ENCODE assay signal across 2 cellular contexts in the genomic region with DNA sequence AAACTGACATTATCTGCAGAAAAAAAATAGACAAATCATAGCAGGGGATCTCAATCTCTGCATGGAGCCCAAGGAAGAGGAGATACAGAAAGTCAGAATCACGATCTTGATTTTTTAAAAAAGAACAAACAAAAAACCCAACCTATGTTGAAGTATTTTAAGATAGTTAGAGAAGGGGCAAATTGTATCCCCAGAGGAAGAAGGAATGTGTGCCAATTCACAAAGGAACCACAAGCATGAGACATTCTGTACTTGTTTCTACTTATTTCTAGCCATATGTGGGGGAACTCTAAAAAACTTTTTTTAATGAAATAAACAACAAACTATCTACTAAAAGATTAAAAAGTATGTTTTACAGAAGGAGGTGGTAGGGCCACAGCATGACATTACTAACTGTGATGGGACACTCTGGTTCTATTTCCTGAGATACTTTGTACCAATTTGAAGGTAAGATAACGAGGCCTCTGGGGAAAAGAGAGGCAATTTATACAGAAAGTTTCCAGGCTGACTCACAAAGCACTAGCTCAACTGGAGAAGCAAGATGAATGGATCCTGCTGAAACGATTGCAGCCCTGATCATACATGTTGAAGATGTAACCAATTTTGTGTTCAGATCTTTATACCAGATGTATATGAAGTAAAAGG.
TF ChIP-seq lines count a peak whose summit lies in the region.

No MANE protein-coding gene starts in this region.

TF ChIP-seq in HEK293, 187 proteins besides CTCF, POLR2A, EP300 and RAD21 (continues in another document):
- TF ChIP-seq FEZF1 (tag by site-specific recombination; IDR thresholded peaks at IDR 0.05) (no peak), ZNF280C (tag by site-specific recombination; IDR thresholded peaks at IDR 0.05) (no peak), RBAK (tag by site-specific recombination; IDR thresholded peaks at IDR 0.05) (no peak), ZNF121 (tag by site-specific recombination; IDR thresholded peaks at IDR 0.05) (no peak), ZBTB17 (tag by site-specific recombination; IDR thresholded peaks at IDR 0.05) (peak; percentile 60; the same call in 1 of the 2 replicates), ZNF521 (tag by site-specific recombination; IDR thresholded peaks at IDR 0.05) (no peak), ZNF148 (tag by site-specific recombination; IDR thresholded peaks at IDR 0.05; ENCODE audit: borderline replicate concordance) (no peak), ZNF354C (tag by site-specific recombination; IDR thresholded peaks at IDR 0.05; ENCODE audit: borderline replicate concordance, low read depth) (no peak), ZNF433 (tag by site-specific recombination; IDR thresholded peaks at IDR 0.05; ENCODE audit: low read depth) (no peak), ZSCAN23 (tag by site-specific recombination; IDR thresholded peaks at IDR 0.05) (no peak), ZNF10 (tag by site-specific recombination; IDR thresholded peaks at IDR 0.05) (0 out of 2 replicates have a peak, but pooled peaks have one; percentile 12), ZNF664 (tag by site-specific recombination; IDR thresholded peaks at IDR 0.05) (peak; percentile 98), ZNF174 (tag by site-specific recombination; IDR thresholded peaks at IDR 0.05) (no peak), ZNF549 (tag by site-specific recombination; IDR thresholded peaks at IDR 0.05) (0 out of 2 replicates have a peak, but pooled peaks have one; percentile 11)
- TF ChIP-seq, protein P1, sequence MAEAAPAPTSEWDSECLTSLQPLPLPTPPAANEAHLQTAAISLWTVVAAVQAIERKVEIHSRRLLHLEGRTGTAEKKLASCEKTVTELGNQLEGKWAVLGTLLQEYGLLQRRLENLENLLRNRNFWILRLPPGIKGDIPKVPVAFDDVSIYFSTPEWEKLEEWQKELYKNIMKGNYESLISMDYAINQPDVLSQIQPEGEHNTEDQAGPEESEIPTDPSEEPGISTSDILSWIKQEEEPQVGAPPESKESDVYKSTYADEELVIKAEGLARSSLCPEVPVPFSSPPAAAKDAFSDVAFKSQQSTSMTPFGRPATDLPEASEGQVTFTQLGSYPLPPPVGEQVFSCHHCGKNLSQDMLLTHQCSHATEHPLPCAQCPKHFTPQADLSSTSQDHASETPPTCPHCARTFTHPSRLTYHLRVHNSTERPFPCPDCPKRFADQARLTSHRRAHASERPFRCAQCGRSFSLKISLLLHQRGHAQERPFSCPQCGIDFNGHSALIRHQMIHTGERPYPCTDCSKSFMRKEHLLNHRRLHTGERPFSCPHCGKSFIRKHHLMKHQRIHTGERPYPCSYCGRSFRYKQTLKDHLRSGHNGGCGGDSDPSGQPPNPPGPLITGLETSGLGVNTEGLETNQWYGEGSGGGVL (tag by site-specific recombination; IDR thresholded peaks at IDR 0.05) = no peak
- TF ChIP-seq, protein P2, sequence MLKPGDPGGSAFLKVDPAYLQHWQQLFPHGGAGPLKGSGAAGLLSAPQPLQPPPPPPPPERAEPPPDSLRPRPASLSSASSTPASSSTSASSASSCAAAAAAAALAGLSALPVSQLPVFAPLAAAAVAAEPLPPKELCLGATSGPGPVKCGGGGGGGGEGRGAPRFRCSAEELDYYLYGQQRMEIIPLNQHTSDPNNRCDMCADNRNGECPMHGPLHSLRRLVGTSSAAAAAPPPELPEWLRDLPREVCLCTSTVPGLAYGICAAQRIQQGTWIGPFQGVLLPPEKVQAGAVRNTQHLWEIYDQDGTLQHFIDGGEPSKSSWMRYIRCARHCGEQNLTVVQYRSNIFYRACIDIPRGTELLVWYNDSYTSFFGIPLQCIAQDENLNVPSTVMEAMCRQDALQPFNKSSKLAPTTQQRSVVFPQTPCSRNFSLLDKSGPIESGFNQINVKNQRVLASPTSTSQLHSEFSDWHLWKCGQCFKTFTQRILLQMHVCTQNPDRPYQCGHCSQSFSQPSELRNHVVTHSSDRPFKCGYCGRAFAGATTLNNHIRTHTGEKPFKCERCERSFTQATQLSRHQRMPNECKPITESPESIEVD (tag by site-specific recombination; IDR thresholded peaks at IDR 0.05) = peak; percentile 85
- TF ChIP-seq, protein P3, sequence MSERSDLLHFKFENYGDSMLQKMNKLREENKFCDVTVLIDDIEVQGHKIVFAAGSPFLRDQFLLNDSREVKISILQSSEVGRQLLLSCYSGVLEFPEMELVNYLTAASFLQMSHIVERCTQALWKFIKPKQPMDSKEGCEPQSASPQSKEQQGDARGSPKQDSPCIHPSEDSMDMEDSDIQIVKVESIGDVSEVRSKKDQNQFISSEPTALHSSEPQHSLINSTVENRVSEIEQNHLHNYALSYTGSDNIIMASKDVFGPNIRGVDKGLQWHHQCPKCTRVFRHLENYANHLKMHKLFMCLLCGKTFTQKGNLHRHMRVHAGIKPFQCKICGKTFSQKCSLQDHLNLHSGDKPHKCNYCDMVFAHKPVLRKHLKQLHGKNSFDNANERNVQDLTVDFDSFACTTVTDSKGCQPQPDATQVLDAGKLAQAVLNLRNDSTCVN (tag by site-specific recombination; optimal IDR thresholded peaks at IDR 0.05) = no peak

TF ChIP-seq in GM12878, 131 proteins besides CTCF, POLR2A, EP300 and RAD21:
- TF ChIP-seq MYB (IDR thresholded peaks at IDR 0.05; ENCODE audit: borderline replicate concordance, low read depth, low read length) = no peak
- TF ChIP-seq MTA2 (IDR thresholded peaks at IDR 0.05; ENCODE audit: low read depth) = peak; percentile 15; the same call in 1 of the 2 replicates
- peak; percentile 10 for TF ChIP-seq MEF2B (IDR thresholded peaks at IDR 0.05; ENCODE audit: partially characterized antibody, poor library complexity, severe bottlenecking)
